Comparison of ENCODE assay signal across 8 cellular contexts in genomic region chr5:1800470-1801060, GRCh38. TPM values are rescaled to one million over a fixed set of nuclear protein-coding genes. Genes with fewer than 3 reads are reported as not detected.
DNase-seq lines count a peak whose midpoint lies in the region; ATAC-seq lines count a peak whose summit lies in the region.

No MANE protein-coding gene starts in this region.

- peak; percentile 9 to 55 (median 18) for ATAC-seq in T-cell (replicated peaks in 1 of 4)

- no peaks in the 10 kb centered on the region for H3K27me3 Mint-ChIP-seq in T-cell

- peak overlapping the region; percentile 98 to 99 (median 98) for H3K4me3 Mint-ChIP-seq in T-cell

- peak overlapping the region; percentile 60 for H3K4me3 ChIP-seq in effector memory CD4-positive, alpha-beta T cell (ENCODE audit: insufficient read depth, low read depth, low read length, poor library complexity, severe bottlenecking)

- peaks cover 44% of the 10 kb centered on the region for H3K36me3 Mint-ChIP-seq in T-cell

- H3K9me3 ChIP-seq in effector memory CD4-positive, alpha-beta T cell (ENCODE audit: control insufficient read depth, low read length) = no peaks in the 10 kb centered on the region

- H3K27ac Mint-ChIP-seq in T-cell = peak overlapping the region; percentile 98 to 99

- H3K27me3 ChIP-seq in effector memory CD4-positive, alpha-beta T cell (replicated peaks; ENCODE audit: control insufficient read depth, insufficient read depth, low read length, poor library complexity, severe bottlenecking) = no peaks in the 10 kb centered on the region

- H3K9me3 Mint-ChIP-seq in T-cell = no peaks in the 10 kb centered on the region

- H3K36me3 ChIP-seq in effector memory CD4-positive, alpha-beta T cell (ENCODE audit: control insufficient read depth, insufficient read depth, low read length) = peaks cover 38% of the 10 kb centered on the region

- CTCF ChIA-PET in T-cell (lab: Charles Lee) = no interaction called here

- POLR2A ChIA-PET in T-cell (lab: Charles Lee) = no interaction called here

- peak; percentile 34 for DNase-seq in activated T-cell treated with anti-CD3 and anti-CD28 coated beads, Interleukin-2, amount 50 U/mL, for 1 hour
- DNase-seq in activated T-cell treated with anti-CD3 and anti-CD28 coated beads for 4 hours (no peak), HuH-7 (ENCODE audit: low spot score) (peak; percentile 39), T-cell (peak in 24 of 34 experiments; percentile 13 to 60 (median 36)), mucosa of gallbladder (ENCODE audit: low spot score) (peak; percentile 14), NCI-H2081 treated with DMSO at 0.1 percent for 48 hours (lab: John Stamatoyannopoulos, UW) (no peak)
- peak; percentile 34 to 54 (median 52) for DNase-seq in effector memory CD4-positive, alpha-beta T cell
- no peak for DNase-seq in activated CD8-positive, alpha-beta memory T cell treated with anti-CD3 and anti-CD28 coated beads, Interleukin-2, amount 50 U/mL, for 4 hours

- H3K4me1 Mint-ChIP-seq in T-cell = peaks cover 52 to 68% (median 65%) of the 10 kb centered on the region in 3 donors

- peaks cover 13% of the 10 kb centered on the region for H3K4me1 ChIP-seq in effector memory CD4-positive, alpha-beta T cell (ENCODE audit: control insufficient read depth, insufficient read depth, low read length, poor library complexity, severe bottlenecking)

- H3K27ac ChIP-seq in effector memory CD4-positive, alpha-beta T cell (ENCODE audit: insufficient read depth, low read length, poor library complexity, severe bottlenecking) = peak overlapping the region; percentile 82

RNA-seq across cellular contexts. Expression of gene NDUFS6, which starts 0.6 kb away (rescaled TPM):
- total RNA-seq in T-cell (10 to 100 TPM; 16.4 to 21.7 (median 18.8) TPM), mucosa of gallbladder (33.2 TPM)

RNA-seq across cellular contexts. Expression of gene MRPL36, which starts 0.9 kb away (rescaled TPM):
- total RNA-seq in T-cell = 10 to 100 TPM; 10.6 to 32.5 (median 29.8) TPM
- 33.7 TPM for total RNA-seq in mucosa of gallbladder

Comparison
In these comparisons a context has a peak if more than half of its experiments do, and no peak if none do; other contexts are left out.
1. DNase-seq: peak in activated T-cell treated with anti-CD3 and anti-CD28 coated beads, Interleukin-2, amount 50 U/mL, for 1 hour (single experiment), HuH-7 (single experiment), T-cell (24 of 34), effector memory CD4-positive, alpha-beta T cell (3 of 3) and mucosa of gallbladder (single experiment); none in activated T-cell treated with anti-CD3 and anti-CD28 coated beads for 4 hours (single experiment), NCI-H2081 treated with DMSO at 0.1 percent for 48 hours (single experiment) and activated CD8-positive, alpha-beta memory T cell treated with anti-CD3 and anti-CD28 coated beads, Interleukin-2, amount 50 U/mL, for 4 hours (single experiment).